Comparison of ENCODE assay signal across 27 cellular contexts in the genomic region with DNA sequence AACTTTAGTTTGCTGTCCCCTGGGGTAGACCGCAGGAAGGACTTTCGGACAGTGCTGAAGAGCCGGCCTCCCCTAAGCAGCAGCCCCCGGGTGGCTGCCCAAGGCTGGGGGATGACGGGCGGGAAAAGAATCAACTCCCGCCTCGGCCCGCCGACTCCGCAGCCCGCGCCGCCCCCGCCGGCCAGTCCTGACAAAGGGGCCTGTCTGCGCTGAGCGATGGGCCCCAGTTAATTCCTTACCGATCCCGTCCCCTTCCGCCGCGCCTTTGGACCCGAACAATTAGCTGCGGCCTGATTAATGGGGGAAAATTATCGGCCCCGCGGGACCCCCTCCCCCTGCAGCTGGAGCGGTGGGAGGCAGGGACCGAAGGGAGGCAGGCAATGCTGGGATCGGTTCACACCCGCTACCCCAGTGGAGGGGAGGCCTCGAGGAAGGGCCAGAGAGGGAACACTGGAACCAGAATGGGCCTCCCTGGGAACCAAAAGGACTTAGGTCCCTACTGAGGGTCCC. TPM values are rescaled to one million over a fixed set of nuclear protein-coding genes. Genes with fewer than 3 reads are reported as not detected.
DNase-seq lines count a peak whose midpoint lies in the region; ATAC-seq and TF ChIP-seq lines count a peak whose summit lies in the region.
"Had no signal": no experiment of that assay in that cellular context is flagged by ENCODE, and none has a peak within 500 bp of the region (broad histone marks: within the 10 kb centered on the region; RNA-seq: fewer than 3 reads in every experiment).

No MANE protein-coding gene starts in this region.

- intact Hi-C loops in esophagus muscularis mucosa (cut with DNase I) = no loop called here

- H3K9ac ChIP-seq in HUES48 (ENCODE audit: low read depth, low read length) = no peak overlapping the region
- H3K9ac ChIP-seq: BLaER1 had no signal

- H3K4me3 ChIP-seq in HUES48 (ENCODE audit: low read depth, low read length) (peak overlapping the region; percentile 38), esophagus muscularis mucosa (no peak overlapping the region)
- H3K4me3 ChIP-seq: BLaER1, HAP-1, Peyer's patch, tibial artery had no signal

- H3K27ac ChIP-seq in HUES48 (ENCODE audit: low read depth, low read length) = no peak overlapping the region
- H3K27ac ChIP-seq in esophagus muscularis mucosa (replicated peaks in 1 of 4) = no peak overlapping the region
- H3K27ac ChIP-seq: BLaER1, coronary artery, neutrophil, Peyer's patch, tibial artery, vagina had no signal

- H3K36me3 ChIP-seq in HUES48 (ENCODE audit: control insufficient read depth, insufficient read depth, low read length) (no peaks in the 10 kb centered on the region), esophagus muscularis mucosa (no peaks in the 10 kb centered on the region)
- H3K36me3 ChIP-seq: BLaER1, HAP-1, neutrophil, Peyer's patch, tibial artery, vagina had no signal

- no peak for ATAC-seq in HG02852 (IDR thresholded peaks at IDR 0.05; ENCODE audit: unreplicated experiment)
- ATAC-seq: activated CD4-positive, alpha-beta T cell treated with anti-CD3 and anti-CD28 coated beads for 36 hours; effector memory CD8-positive, alpha-beta T cell; sciatic nerve had no signal

- TF ChIP-seq POLR2A in esophagus muscularis mucosa (IDR thresholded peaks at IDR 0.05; ENCODE audit: low read depth) = no peak

- no peak for TF ChIP-seq CTCF in esophagus muscularis mucosa (IDR thresholded peaks at IDR 0.05)

- WGBS in esophagus muscularis mucosa = 21% methylated on average over 16 of the region's 33 CpGs

- H3K4me1 ChIP-seq in HUES48 (ENCODE audit: control insufficient read depth, insufficient read depth, low read length) (peaks cover 3% of the 10 kb centered on the region; the same call in 1 of the 2 replicates), esophagus muscularis mucosa (peaks cover 22 to 51% (median 40%) of the 10 kb centered on the region in 4 donors)

- TF ChIP-seq EP300 in esophagus muscularis mucosa (IDR thresholded peaks at IDR 0.05) = no peak

- H3K27me3 ChIP-seq in HUES48 (ENCODE audit: control insufficient read depth, insufficient read depth, low read length) (peaks cover 75% of the 10 kb centered on the region), esophagus muscularis mucosa (peaks cover 0 to 80% (median 64%) of the 10 kb centered on the region in 4 donors)

- H3K9me3 ChIP-seq in HUES48 (ENCODE audit: control insufficient read depth, insufficient read depth, low read length) (no peaks in the 10 kb centered on the region), esophagus muscularis mucosa (no peaks in the 10 kb centered on the region)
- H3K9me3 ChIP-seq: HAP-1, neutrophil, Peyer's patch, tibial artery, vagina had no signal

- DNase-seq in ecto neural progenitor cell (ENCODE audit: low spot score) (peak; percentile 66), iPS-NIHi11 (ENCODE audit: low spot score) (peak; percentile 39), retina (peak; percentile 70), mucosa of gallbladder (ENCODE audit: low spot score) (no peak), esophagus muscularis mucosa (ENCODE audit: extremely low spot score) (no peak)
- DNase-seq: DMS 273 treated with DMSO at 0.1 percent for 48 hours; effector memory CD8-positive, alpha-beta T cell; EL; IMR-90; NCI-H1436; Peyer's patch; SHP77 treated with DMSO at 0.1 percent for 48 hours; stimulated activated CD4-positive, alpha-beta T cell treated with anti-CD3 and anti-CD28 coated beads, Interleukin-12 subunit alpha, Interleukin-12 subunit beta, amount 100 ng/mL, for 4 hours; stimulated activated CD4-positive, alpha-beta T cell treated with anti-CD3 and anti-CD28 coated beads, Interleukin-2, amount 100 ng/mL, for 48 hours; tibial artery had no signal

RNA-seq across cellular contexts. Expression of a gene that starts 4.2 kb away (rescaled TPM):
- 81.9 TPM for total RNA-seq in mucosa of gallbladder
- total RNA-seq in esophagus muscularis mucosa = 100 to 1,000 TPM; 104 to 129 (median 113) TPM

RNA-seq across cellular contexts. Expression of a gene that starts 4.3 kb away (rescaled TPM):
- total RNA-seq in mucosa of gallbladder = not detected
- total RNA-seq in esophagus muscularis mucosa = not detected
- total RNA-seq: cardiac septum, fibroblast of villous mesenchyme, IMR-90, posterior vena cava, vagina had no signal

RNA-seq across cellular contexts. Expression of a gene that starts 12.6 kb away (rescaled TPM):
- total RNA-seq in mucosa of gallbladder = 28.7 TPM
- 10 to 100 TPM; 11.6 to 26.7 (median 20.2) TPM for total RNA-seq in esophagus muscularis mucosa

RNA-seq across cellular contexts. Expression of a gene that starts 13.1 kb away (rescaled TPM):
- 77.1 TPM for total RNA-seq in mucosa of gallbladder
- total RNA-seq in esophagus muscularis mucosa = 10 to 100 TPM; 73.4 to 90.3 (median 83.9) TPM

RNA-seq across cellular contexts. Expression of a gene that starts 21.9 kb away (rescaled TPM):
- total RNA-seq in mucosa of gallbladder (63.6 TPM), esophagus muscularis mucosa (10 to 100 TPM; 15.9 to 34.7 (median 22.9) TPM)

Comparison
In these comparisons a context has a peak if more than half of its experiments do, and no peak if none do; other contexts are left out.
1. DNase-seq: peak in ecto neural progenitor cell (single experiment), iPS-NIHi11 (single experiment) and retina (single experiment); none in mucosa of gallbladder (single experiment) and esophagus muscularis mucosa (single experiment).